ENCODE assay signal across 18 cellular contexts in genomic region chr6:104402572-104402971, GRCh38.
DNase-seq lines count a peak whose midpoint lies in the region; ATAC-seq and TF ChIP-seq lines count a peak whose summit lies in the region.
"Had no signal": no experiment of that assay in that cellular context is flagged by ENCODE, and none has a peak within 500 bp of the region (broad histone marks: within the 10 kb centered on the region; RNA-seq: fewer than 3 reads in every experiment).

No MANE protein-coding gene starts in this region.

- no peaks in the 10 kb centered on the region for H3K27me3 Mint-ChIP-seq in activated CD8-positive, alpha-beta T cell treated with anti-CD3 and anti-CD28 coated beads for 36 hours
- peaks cover 1% of the 10 kb centered on the region for H3K27me3 Mint-ChIP-seq in endothelial cell (ENCODE audit: unreplicated experiment)
- H3K27me3 Mint-ChIP-seq: B cell; CD4-positive, alpha-beta memory T cell had no signal

- TF ChIP-seq CTCF in activated CD8-positive, alpha-beta T cell treated with anti-CD3 and anti-CD28 coated beads for 36 hours (IDR thresholded peaks at IDR 0.05): no peak
- no peak for TF ChIP-seq CTCF in endothelial cell (IDR thresholded peaks at IDR 0.05; ENCODE audit: unreplicated experiment)

- no peaks in the 10 kb centered on the region for H3K9me3 Mint-ChIP-seq in activated CD8-positive, alpha-beta T cell treated with anti-CD3 and anti-CD28 coated beads for 36 hours
- no peaks in the 10 kb centered on the region for H3K9me3 Mint-ChIP-seq in endothelial cell (ENCODE audit: unreplicated experiment)
- H3K9me3 Mint-ChIP-seq: T-helper 2 cell treated with Interferon-gamma antibody and Interleukin-4, amounts not matched to agents 5 μg/mL and 100 μg/mL, for 36 hours had no signal

- no peak overlapping the region for H3K4me3 Mint-ChIP-seq in activated CD8-positive, alpha-beta T cell treated with anti-CD3 and anti-CD28 coated beads for 36 hours
- H3K4me3 Mint-ChIP-seq in endothelial cell (ENCODE audit: unreplicated experiment): no peak overlapping the region
- H3K4me3 Mint-ChIP-seq: B cell; CD4-positive, alpha-beta memory T cell; T-helper 2 cell treated with Interferon-gamma antibody and Interleukin-4, amounts not matched to agents 5 μg/mL and 100 μg/mL, for 36 hours had no signal

- intact Hi-C loops in activated CD8-positive, alpha-beta T cell treated with anti-CD3 and anti-CD28 coated beads for 36 hours (cut with micrococcal nuclease): no loop called here

- no peaks in the 10 kb centered on the region for H3K4me1 Mint-ChIP-seq in activated CD8-positive, alpha-beta T cell treated with anti-CD3 and anti-CD28 coated beads for 36 hours (ENCODE audit: low read depth)
- H3K4me1 Mint-ChIP-seq in endothelial cell (ENCODE audit: unreplicated experiment): peaks cover 27% of the 10 kb centered on the region
- H3K4me1 Mint-ChIP-seq: B cell had no signal

- H3K27ac Mint-ChIP-seq in activated CD8-positive, alpha-beta T cell treated with anti-CD3 and anti-CD28 coated beads for 36 hours: no peak overlapping the region
- no peak overlapping the region for H3K27ac Mint-ChIP-seq in endothelial cell (ENCODE audit: unreplicated experiment)
- H3K27ac Mint-ChIP-seq: B cell; CD4-positive, alpha-beta memory T cell; T-helper 2 cell treated with Interferon-gamma antibody and Interleukin-4, amounts not matched to agents 5 μg/mL and 100 μg/mL, for 36 hours had no signal

- CTCF ChIA-PET in activated CD8-positive, alpha-beta T cell treated with anti-CD3 and anti-CD28 coated beads for 36 hours (lab: Charles Lee): no interaction called here

- no peaks in the 10 kb centered on the region for H3K36me3 Mint-ChIP-seq in activated CD8-positive, alpha-beta T cell treated with anti-CD3 and anti-CD28 coated beads for 36 hours (ENCODE audit: low read depth)
- H3K36me3 Mint-ChIP-seq in endothelial cell (ENCODE audit: low read depth, unreplicated experiment): no peaks in the 10 kb centered on the region
- H3K36me3 Mint-ChIP-seq: CD4-positive, alpha-beta memory T cell had no signal

- no peak for ATAC-seq in activated CD8-positive, alpha-beta T cell treated with anti-CD3 and anti-CD28 coated beads for 36 hours
- ATAC-seq: GM12878, Right ventricle myocardium inferior had no signal

- POLR2A ChIA-PET in activated CD8-positive, alpha-beta T cell treated with anti-CD3 and anti-CD28 coated beads for 36 hours (lab: Charles Lee): no interaction called here

- DNase-seq in COR-L47 (lab: John Stamatoyannopoulos, UW): peak; percentile 0
- peak; percentile 11 for DNase-seq in H4 (ENCODE audit: low spot score)
- peak; percentile 33 for DNase-seq in OCI-M1 (lab: John Stamatoyannopoulos, UW)
- DNase-seq in epidermal melanocyte (ENCODE audit: insufficient read length, low spot score): peak; percentile 21
- no peak for DNase-seq in activated CD8-positive, alpha-beta T cell treated with anti-CD3 and anti-CD28 coated beads for 36 hours
- no peak for DNase-seq in endothelial cell (ENCODE audit: low spot score)
- DNase-seq in DMS 273 treated with DMSO at 0.1 percent for 48 hours (lab: John Stamatoyannopoulos, UW): no peak
- DNase-seq: CD4-positive, alpha-beta memory T cell; DMS153; IMR-90; NCI-H1436 treated with DMSO at 0.1 percent for 48 hours; NCI-H2171 treated with DMSO at 0.1 percent for 48 hours; NCI-H510A; NK-92 treated with Interleukin-12 subunit alpha and Interleukin-12 subunit beta, amount 100 ng/mL, for 24 hours had no signal

Comparison
In these comparisons a context has a peak if more than half of its experiments do, and no peak if none do; other contexts are left out.
1. DNase-seq: peak in COR-L47 (single experiment), H4 (single experiment), OCI-M1 (single experiment) and epidermal melanocyte (single experiment); none in activated CD8-positive, alpha-beta T cell treated with anti-CD3 and anti-CD28 coated beads for 36 hours (single experiment), endothelial cell (single experiment) and DMS 273 treated with DMSO at 0.1 percent for 48 hours (single experiment).